In genomic region chr6:20487669-20488375, GRCh38 we compare ENCODE assay signal across 23 cellular contexts. TPM values are rescaled to one million over a fixed set of nuclear protein-coding genes. Genes with fewer than 3 reads are reported as not detected.
DNase-seq lines count a peak whose midpoint lies in the region; ATAC-seq, FAIRE-seq and TF ChIP-seq lines count a peak whose summit lies in the region.
"Had no signal": no experiment of that assay in that cellular context is flagged by ENCODE, and none has a peak within 500 bp of the region (broad histone marks: within the 10 kb centered on the region; RNA-seq: fewer than 3 reads in every experiment).

No MANE protein-coding gene starts in this region.

- no peak for TF ChIP-seq POLR2A in GM12891 (IDR thresholded peaks at IDR 0.05; ENCODE audit: low read depth, low read length)

- H3K4me3 Mint-ChIP-seq in activated T-cell treated with anti-CD3 and anti-CD28 coated beads, Interleukin-2, amount 50 U/mL, for 72 hours: no peak overlapping the region
- H3K4me3 Mint-ChIP-seq in stimulated activated effector memory CD8-positive, alpha-beta T cell treated with anti-CD3 and anti-CD28 coated beads, Interleukin-12 subunit alpha, Interleukin-12 subunit beta, amount 100 ng/mL, for 72 hours: no peak overlapping the region
- H3K4me3 Mint-ChIP-seq: CD8-positive, alpha-beta T cell had no signal

- H3K4me1 ChIP-seq in SJSA1 (replicated peaks) (peaks cover 19% of the 10 kb centered on the region), fibroblast of lung (ENCODE audit: control insufficient read depth, extremely low read depth, insufficient read depth, low read length) (no peaks in the 10 kb centered on the region), OCI-LY7 (ENCODE audit: insufficient read depth, low read length, poor library complexity, severe bottlenecking) (no peaks in the 10 kb centered on the region)
- H3K4me1 ChIP-seq: Peyer's patch had no signal

- no peaks in the 10 kb centered on the region for H3K9me3 ChIP-seq in SJSA1 (replicated peaks)
- H3K9me3 ChIP-seq in fibroblast of lung (ENCODE audit: control insufficient read depth, insufficient read depth, low read depth, low read length): no peaks in the 10 kb centered on the region
- no peaks in the 10 kb centered on the region for H3K9me3 ChIP-seq in OCI-LY7 (ENCODE audit: low read length)
- H3K9me3 ChIP-seq: Peyer's patch had no signal

- H4K20me1 ChIP-seq in fibroblast of lung (ENCODE audit: control insufficient read depth, extremely low read depth, insufficient read depth, low read length) (no peaks in the 10 kb centered on the region), OCI-LY7 (ENCODE audit: insufficient read depth, low read length) (no peaks in the 10 kb centered on the region)

- CTCF ChIA-PET in OCI-LY7 (lab: Charles Lee; ENCODE audit: unreplicated experiment): no interaction called here

- H3K36me3 ChIP-seq in SJSA1 (peaks cover 54% of the 10 kb centered on the region), fibroblast of lung (ENCODE audit: control insufficient read depth, insufficient read depth, low read length) (peaks cover 4% of the 10 kb centered on the region), OCI-LY7 (ENCODE audit: insufficient read depth, low read length) (peaks cover 100% of the 10 kb centered on the region)

- H3K79me2 ChIP-seq in fibroblast of lung (ENCODE audit: control insufficient read depth, insufficient read depth, low read length) (no peaks in the 10 kb centered on the region), OCI-LY7 (ENCODE audit: insufficient read depth, low read depth, low read length) (no peaks in the 10 kb centered on the region)

- no peak for ATAC-seq in activated T-cell treated with anti-CD3 and anti-CD28 coated beads, Interleukin-2, amount 50 U/mL, for 72 hours (replicated peaks in 1 of 2)
- no peak for ATAC-seq in stimulated activated effector memory CD8-positive, alpha-beta T cell treated with anti-CD3 and anti-CD28 coated beads, Interleukin-12 subunit alpha, Interleukin-12 subunit beta, amount 100 ng/mL, for 72 hours
- ATAC-seq: CD8-positive, alpha-beta T cell; Right ventricle myocardium inferior had no signal

- POLR2A ChIA-PET in OCI-LY7 (lab: Charles Lee): interaction anchor here (0.6 to 0.7 kb wide), 2 partner anchors 54 to 217 kb away, joined by 3 to 6 read pairs; no protein-coding TSS in a partner anchor

- no peaks in the 10 kb centered on the region for H3K27me3 Mint-ChIP-seq in activated T-cell treated with anti-CD3 and anti-CD28 coated beads, Interleukin-2, amount 50 U/mL, for 72 hours (ENCODE audit: low read depth)

- DNase-seq in activated T-cell treated with anti-CD3 and anti-CD28 coated beads, Interleukin-2, amount 50 U/mL, for 72 hours: no peak
- DNase-seq in activated T-cell treated with anti-CD3 and anti-CD28 coated beads, Interleukin-2, amount 50 U/mL, for 48 hours: no peak
- peak; percentile 65 to 83 for DNase-seq in SJSA1 (ENCODE audit: low read depth in 1 of 2, low spot score in 2 of 2)
- peak; percentile 24 to 87 for DNase-seq in fibroblast of lung (ENCODE audit: low read depth in 2 of 2)
- DNase-seq in stimulated activated effector memory CD8-positive, alpha-beta T cell treated with anti-CD3 and anti-CD28 coated beads, Interleukin-12 subunit alpha, Interleukin-12 subunit beta, amount 100 ng/mL, for 72 hours (ENCODE audit: low spot score in 2 of 2): no peak
- no peak for DNase-seq in OCI-LY7 (ENCODE audit: low spot score)
- no peak for DNase-seq in Kasumi-1 (lab: John Stamatoyannopoulos, UW)
- DNase-seq in GM12891 (ENCODE audit: insufficient read length, low spot score): no peak
- DNase-seq: AML-193; C1 segment of cervical spinal cord; CD8-positive, alpha-beta T cell; NCI-H1105; NCI-H146; NCI-H2029; NCI-H226; NCI-H510A treated with DMSO at 0.1 percent for 48 hours; NCI-H774; NK-92 treated with Interleukin-12 subunit alpha and Interleukin-12 subunit beta, amount 100 ng/mL, for 24 hours; Peyer's patch had no signal

- H3K9me3 Mint-ChIP-seq in activated T-cell treated with anti-CD3 and anti-CD28 coated beads, Interleukin-2, amount 50 U/mL, for 72 hours: no peaks in the 10 kb centered on the region
- H3K9me3 Mint-ChIP-seq in stimulated activated effector memory CD8-positive, alpha-beta T cell treated with anti-CD3 and anti-CD28 coated beads, Interleukin-12 subunit alpha, Interleukin-12 subunit beta, amount 100 ng/mL, for 72 hours: no peaks in the 10 kb centered on the region
- H3K9me3 Mint-ChIP-seq: CD8-positive, alpha-beta T cell had no signal

- H3K27me3 ChIP-seq in SJSA1 (replicated peaks) (no peaks in the 10 kb centered on the region), fibroblast of lung (ENCODE audit: control insufficient read depth, insufficient read depth, low read length) (no peaks in the 10 kb centered on the region)
- H3K27me3 ChIP-seq: Peyer's patch had no signal

- no peak overlapping the region for H3K9ac ChIP-seq in fibroblast of lung (ENCODE audit: insufficient read depth, low read length)

- FAIRE-seq in GM12891 (lab: Jason Lieb, UNC): no peak
- FAIRE-seq: G401.6, GM18507 had no signal

- H3K4me3 ChIP-seq in SJSA1: no peak overlapping the region
- no peak overlapping the region for H3K4me3 ChIP-seq in fibroblast of lung (replicated peaks in 1 of 4; ENCODE audit: control extremely low read depth in 1 of 4, insufficient read depth in 1 of 4, low read depth in 3 of 4, low read length in 4 of 4)
- H3K4me3 ChIP-seq in OCI-LY7 (ENCODE audit: low read depth, low read length, poor library complexity, severe bottlenecking): no peak overlapping the region
- H3K4me3 ChIP-seq: Peyer's patch had no signal

- TF ChIP-seq CTCF in fibroblast of lung (conservative IDR thresholded peaks at IDR 0.05 in 1 of 2, IDR thresholded peaks at IDR 0.05 in 1 of 2; ENCODE audit: low read depth in 1 of 2, low read length in 2 of 2): no peak
- TF ChIP-seq CTCF in OCI-LY7 (conservative IDR thresholded peaks at IDR 0.05; ENCODE audit: low read length): no peak

- no peak overlapping the region for H3K4me2 ChIP-seq in fibroblast of lung (ENCODE audit: extremely low read depth, insufficient read depth, low read length)
- no peak overlapping the region for H3K4me2 ChIP-seq in OCI-LY7 (ENCODE audit: low read length)

- peaks cover 9% of the 10 kb centered on the region for H3K4me1 Mint-ChIP-seq in activated T-cell treated with anti-CD3 and anti-CD28 coated beads, Interleukin-2, amount 50 U/mL, for 72 hours (ENCODE audit: low read depth)
- H3K4me1 Mint-ChIP-seq in stimulated activated effector memory CD8-positive, alpha-beta T cell treated with anti-CD3 and anti-CD28 coated beads, Interleukin-12 subunit alpha, Interleukin-12 subunit beta, amount 100 ng/mL, for 72 hours: no peaks in the 10 kb centered on the region

- peaks cover 5 to 31% of the 10 kb centered on the region in 2 donors for H3K36me3 Mint-ChIP-seq in activated T-cell treated with anti-CD3 and anti-CD28 coated beads, Interleukin-2, amount 50 U/mL, for 72 hours (ENCODE audit: insufficient read depth in 2 of 2)
- peaks cover 90% of the 10 kb centered on the region for H3K36me3 Mint-ChIP-seq in stimulated activated effector memory CD8-positive, alpha-beta T cell treated with anti-CD3 and anti-CD28 coated beads, Interleukin-12 subunit alpha, Interleukin-12 subunit beta, amount 100 ng/mL, for 72 hours

- H2AFZ ChIP-seq in fibroblast of lung (ENCODE audit: low read length) (no peak overlapping the region), OCI-LY7 (ENCODE audit: low read length) (no peak overlapping the region)

- intact Hi-C loops in OCI-LY7 (cut with micrococcal nuclease; ENCODE audit: unreplicated experiment): no loop called here

- H3K27ac ChIP-seq in SJSA1 (no peak overlapping the region), fibroblast of lung (ENCODE audit: insufficient read depth, low read length) (no peak overlapping the region), OCI-LY7 (ENCODE audit: low read depth, low read length, poor library complexity, severe bottlenecking) (no peak overlapping the region)
- H3K27ac ChIP-seq: 22Rv1, Peyer's patch had no signal

- no peaks in the 10 kb centered on the region for H3K9me2 ChIP-seq in OCI-LY7 (ENCODE audit: insufficient read depth, low read length)

- H3K27ac Mint-ChIP-seq in activated T-cell treated with anti-CD3 and anti-CD28 coated beads, Interleukin-2, amount 50 U/mL, for 72 hours: peak overlapping the region; percentile 72
- peak overlapping the region; percentile 12 for H3K27ac Mint-ChIP-seq in stimulated activated effector memory CD8-positive, alpha-beta T cell treated with anti-CD3 and anti-CD28 coated beads, Interleukin-12 subunit alpha, Interleukin-12 subunit beta, amount 100 ng/mL, for 72 hours
- H3K27ac Mint-ChIP-seq: CD8-positive, alpha-beta T cell had no signal

- no TSS peak for BruUV-seq in OCI-LY7 (replicated peaks; lab: Mats Ljungman, UMichigan)

TF ChIP-seq in GM12891, 5 proteins besides CTCF, POLR2A, EP300 and RAD21:
- TF ChIP-seq SPI1 (IDR thresholded peaks at IDR 0.05; ENCODE audit: low read depth, low read length) (no peak), TAF1 (IDR thresholded peaks at IDR 0.05; ENCODE audit: low read depth, low read length) (no peak), POLR2AphosphoS5 (IDR thresholded peaks at IDR 0.05; ENCODE audit: low read depth, low read length) (no peak), PAX5 (IDR thresholded peaks at IDR 0.05; ENCODE audit: insufficient read depth, low read length, severe bottlenecking) (no peak), POU2F2 (IDR thresholded peaks at IDR 0.05; ENCODE audit: low read depth, low read length) (no peak)

RNA-seq across cellular contexts. Expression of gene CDKAL1, which starts 46.4 kb away (rescaled TPM):
- 10 to 100 TPM; 25.9 to 29.8 TPM for total RNA-seq in activated T-cell treated with anti-CD3 and anti-CD28 coated beads, Interleukin-2, amount 50 U/mL, for 72 hours
- total RNA-seq in SJSA1 (2014; rRNA removed; shearing (Covaris generic)): 11.9 and 25.7 TPM in 2 replicates
- total RNA-seq in fibroblast of lung (15.0 and 16.2 TPM in 2 replicates), OCI-LY7 (2022) (20.3 and 21.1 TPM in 2 replicates)
- polyA plus RNA-seq in fibroblast of lung: 7.4 and 9.8 TPM in 2 replicates
- 5.3 and 5.7 TPM in 2 replicates for polyA plus RNA-seq in fibroblast of lung (2012)
- polyA minus RNA-seq in fibroblast of lung (ENCODE audit: low replicate concordance): 6.8 and 14.5 TPM in 2 replicates
- total RNA-seq in OCI-LY7 (2014; rRNA removed; shearing (Covaris generic)): 19.9 and 21.6 TPM in 2 replicates
- polyA plus RNA-seq in GM12891 (2012; ENCODE audit: low read depth, missing spikeins): 8.1 TPM

Comparison
In these comparisons a context has a peak if more than half of its experiments do, and no peak if none do; other contexts are left out.
1. DNase-seq: peak in SJSA1 (2 of 2) and fibroblast of lung (2 of 2); none in activated T-cell treated with anti-CD3 and anti-CD28 coated beads, Interleukin-2, amount 50 U/mL, for 72 hours (0 of 2), activated T-cell treated with anti-CD3 and anti-CD28 coated beads, Interleukin-2, amount 50 U/mL, for 48 hours (0 of 2), stimulated activated effector memory CD8-positive, alpha-beta T cell treated with anti-CD3 and anti-CD28 coated beads, Interleukin-12 subunit alpha, Interleukin-12 subunit beta, amount 100 ng/mL, for 72 hours (0 of 2), OCI-LY7 (single experiment), Kasumi-1 (0 of 2) and GM12891 (single experiment).